Comparison of ENCODE assay signal across 8 cellular contexts in genomic region chr11:64269380-64270234, GRCh38. TPM values are rescaled to one million over a fixed set of nuclear protein-coding genes. Genes with fewer than 3 reads are reported as not detected.
A peak's percentile ranks its signal among the peaks of the same experiment; 100 is the strongest.
DNase-seq lines count a peak whose midpoint lies in the region; ATAC-seq and TF ChIP-seq lines count a peak whose summit lies in the region.

No MANE protein-coding gene starts in this region.

- peak overlapping the region; percentile 99 for H3K27ac Mint-ChIP-seq in endodermal cell

- peak overlapping the region; percentile 95 for H3K4me3 Mint-ChIP-seq in endodermal cell

- in situ Hi-C loops in Caki2 (cut with HindIII; ENCODE audit: low pct_unique_long_range_greater_than_20kb, low sequenced_read_pairs) = no loop called here

- H3K36me3 ChIP-seq in endodermal cell (ENCODE audit: control insufficient read depth, insufficient read depth, low read length) = peaks cover 5% of the 10 kb centered on the region

- 0% methylated on average over 25 to 75 of the region's 75 CpGs for WGBS in endodermal cell (ENCODE audit: insufficient coverage in 1 of 2, insufficient read length in 1 of 2), 2 experiments

- ATAC-seq in GM21390 (IDR thresholded peaks at IDR 0.05; ENCODE audit: unreplicated experiment) = peak; percentile 63

- H3K36me3 Mint-ChIP-seq in endodermal cell (ENCODE audit: low read depth) = peaks cover 17% of the 10 kb centered on the region

- H3K4me1 ChIP-seq in endodermal cell (ENCODE audit: control insufficient read depth, insufficient read depth, low read length) = no peaks in the 10 kb centered on the region

- H3K9me3 Mint-ChIP-seq in endodermal cell = no peaks in the 10 kb centered on the region

- H3K4me3 ChIP-seq in endodermal cell (ENCODE audit: low read length) = peak overlapping the region; percentile 95

- H3K27me3 ChIP-seq in endodermal cell (ENCODE audit: control insufficient read depth, insufficient read depth, low read length, poor library complexity, severe bottlenecking) = no peaks in the 10 kb centered on the region

- H3K4me1 Mint-ChIP-seq in endodermal cell = peaks cover 14% of the 10 kb centered on the region

- TF ChIP-seq CTCF in endodermal cell (conservative IDR thresholded peaks at IDR 0.05) = peak; percentile 40

- peak; percentile 99 for DNase-seq in Caki2 (ENCODE audit: low read depth)
- DNase-seq in HUDEP-2 (lab: John Stamatoyannopoulos, UW; ENCODE audit: unreplicated experiment in 76 of 76) = peak in 75 of 76 experiments; percentile 71 to 99 (median 97)
- DNase-seq in NOMO-1 treated with dmso at 0.1 percent for 144 hours (lab: John Stamatoyannopoulos, UW; ENCODE audit: unreplicated experiment) = peak; percentile 99
- peak; percentile 94 for DNase-seq in activated CD8-positive, alpha-beta memory T cell treated with anti-CD3 and anti-CD28 coated beads, Interleukin-2, amount 50 U/mL, for 1 hour (ENCODE audit: extremely low read depth)
- DNase-seq in endodermal cell = peak; percentile 99
- DNase-seq in mesenteric fat pad (ENCODE audit: low spot score) = peak; percentile 99
- peak; percentile 96 for DNase-seq in stimulated activated CD8-positive, alpha-beta memory T cell treated with anti-CD3 and anti-CD28 coated beads, Interleukin-15, amount 100 ng/mL, for 1 hour (ENCODE audit: low read depth)

- peak overlapping the region; percentile 91 for H3K9ac ChIP-seq in endodermal cell (ENCODE audit: extremely low read depth, low read length, poor library complexity, severe bottlenecking)

- no peaks in the 10 kb centered on the region for H3K27me3 Mint-ChIP-seq in endodermal cell (ENCODE audit: insufficient read depth)

- H3K27ac ChIP-seq in endodermal cell (ENCODE audit: low read depth, low read length) = peak overlapping the region; percentile 94

- H3K9me3 ChIP-seq in endodermal cell (ENCODE audit: control insufficient read depth, low read length) = no peaks in the 10 kb centered on the region

RNA-seq across cellular contexts. Expression of gene BAD, which starts 14.9 kb away (rescaled TPM):
- total RNA-seq in Caki2 (2014; rRNA removed; shearing (Covaris generic); ENCODE audit: low replicate concordance) = 122 and 141 TPM in 2 replicates
- total RNA-seq in endodermal cell (10 to 100 TPM; 42.3 to 48.2 TPM), mesenteric fat pad (51.7 TPM)
- polyA plus RNA-seq in endodermal cell (2013, experiment 1 of 2) = 43.5 TPM
- 42.9 TPM for polyA plus RNA-seq in endodermal cell (2013, experiment 2 of 2)

RNA-seq across cellular contexts. Expression of gene GPR137, which starts 16.0 kb away (rescaled TPM):
- 9.6 and 31.9 TPM in 2 replicates for total RNA-seq in Caki2 (2014; rRNA removed; shearing (Covaris generic); ENCODE audit: low replicate concordance)
- total RNA-seq in endodermal cell (10 to 100 TPM; 57.7 to 58.4 TPM), mesenteric fat pad (19.9 TPM)
- polyA plus RNA-seq in endodermal cell (2013, experiment 1 of 2) = 40.8 TPM
- polyA plus RNA-seq in endodermal cell (2013, experiment 2 of 2) = 34.5 TPM

RNA-seq across cellular contexts. Expression of gene PLCB3, which starts 18.3 kb away (rescaled TPM):
- total RNA-seq in Caki2 (2014; rRNA removed; shearing (Covaris generic); ENCODE audit: low replicate concordance) = 16.5 and 18.6 TPM in 2 replicates
- total RNA-seq in endodermal cell = 10 to 100 TPM; 75.0 to 83.2 TPM
- 31.0 TPM for polyA plus RNA-seq in endodermal cell (2013, experiment 1 of 2)
- polyA plus RNA-seq in endodermal cell (2013, experiment 2 of 2) = 28.3 TPM
- total RNA-seq in mesenteric fat pad = 25.8 TPM

RNA-seq across cellular contexts. Expression of gene KCNK4, which starts 21.5 kb away (rescaled TPM):
- not detected in 2 replicates for total RNA-seq in Caki2 (2014; rRNA removed; shearing (Covaris generic); ENCODE audit: low replicate concordance)
- total RNA-seq in endodermal cell (not detected), mesenteric fat pad (not detected)
- not detected for polyA plus RNA-seq in endodermal cell (2013, experiment 1 of 2)
- not detected for polyA plus RNA-seq in endodermal cell (2013, experiment 2 of 2)

RNA-seq across cellular contexts. Expression of gene PPP1R14B, which starts 22.9 kb away (rescaled TPM):
- 413 and 431 TPM in 2 replicates for total RNA-seq in Caki2 (2014; rRNA removed; shearing (Covaris generic); ENCODE audit: low replicate concordance)
- 100 to 1,000 TPM; 228 to 265 TPM for total RNA-seq in endodermal cell
- polyA plus RNA-seq in endodermal cell (2013, experiment 1 of 2) = 236 TPM
- polyA plus RNA-seq in endodermal cell (2013, experiment 2 of 2) = 235 TPM
- total RNA-seq in mesenteric fat pad = 186 TPM

Comparison
In these comparisons a context has a peak if more than half of its experiments do, and no peak if none do; other contexts are left out.
1. Peak in every context shown above with its lines: DNase-seq, ATAC-seq, H3K4me3 ChIP-seq and H3K27ac ChIP-seq.